ENCODE assay signal across 11 cellular contexts in the genomic region with DNA sequence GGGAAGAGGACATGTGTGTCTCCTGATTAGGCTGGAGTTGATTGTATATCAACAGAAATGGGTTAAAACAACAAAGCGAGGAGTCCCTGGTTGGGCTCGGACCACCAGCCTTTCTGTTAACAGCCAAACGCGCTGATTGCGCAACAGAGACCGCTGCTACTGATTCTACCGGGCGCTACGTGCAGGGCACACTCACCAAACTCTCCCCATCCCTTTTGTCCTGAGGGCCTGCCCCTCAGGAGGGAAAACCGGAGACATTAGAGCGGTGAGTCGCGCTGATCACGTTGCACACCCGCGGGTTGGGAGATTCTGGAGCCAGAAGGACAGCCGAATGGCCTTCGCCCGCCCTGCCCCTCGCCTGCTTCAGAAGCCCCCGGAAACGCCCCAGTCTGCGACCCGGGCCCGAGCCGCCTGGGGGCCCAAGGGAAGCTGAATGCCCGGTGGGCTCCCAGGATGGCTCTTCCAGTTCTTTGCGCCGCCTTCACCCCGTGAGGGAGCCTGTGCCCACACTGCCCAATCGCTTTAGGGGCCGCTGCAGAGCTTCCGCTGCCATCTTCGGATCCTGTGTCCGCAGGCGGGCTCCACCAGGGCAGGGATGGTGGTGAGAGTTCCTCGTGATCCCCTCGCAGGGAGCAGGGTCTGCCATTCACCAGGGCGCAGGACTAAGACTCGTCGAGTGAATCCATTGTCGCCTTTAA.
DNase-seq lines count a peak whose midpoint lies in the region; ATAC-seq and TF ChIP-seq lines count a peak whose summit lies in the region.
"Had no signal": no experiment of that assay in that cellular context is flagged by ENCODE, and none has a peak within 500 bp of the region (broad histone marks: within the 10 kb centered on the region; RNA-seq: fewer than 3 reads in every experiment).

No MANE protein-coding gene starts in this region.

- H3K27ac Mint-ChIP-seq in activated naive CD8-positive, alpha-beta T cell treated with anti-CD3 and anti-CD28 coated beads for 36 hours: no peak overlapping the region
- H3K27ac Mint-ChIP-seq in memory B cell: no peak overlapping the region
- no peak overlapping the region for H3K27ac Mint-ChIP-seq in type B pancreatic cell

- H3K27me3 ChIP-seq in left ventricle myocardium inferior (ENCODE audit: low read depth): peaks cover 94% of the 10 kb centered on the region

- intact Hi-C loops in left ventricle myocardium inferior (cut with micrococcal nuclease): no loop called here
- intact Hi-C loops in left cardiac atrium (cut with DNase I): no loop called here

- ATAC-seq in left cardiac atrium (no peak), memory B cell (ENCODE audit: low read depth) (no peak), GM19452 (IDR thresholded peaks at IDR 0.05; ENCODE audit: unreplicated experiment) (no peak), HG03175 (IDR thresholded peaks at IDR 0.05; ENCODE audit: unreplicated experiment) (no peak)

- peaks cover 44% of the 10 kb centered on the region for H3K27me3 Mint-ChIP-seq in activated naive CD8-positive, alpha-beta T cell treated with anti-CD3 and anti-CD28 coated beads for 36 hours
- H3K27me3 Mint-ChIP-seq in memory B cell (no peaks in the 10 kb centered on the region), type B pancreatic cell (peaks cover 64% of the 10 kb centered on the region)

- TF ChIP-seq CTCF in left ventricle myocardium inferior (IDR thresholded peaks at IDR 0.05; ENCODE audit: borderline replicate concordance): no peak
- TF ChIP-seq CTCF in type B pancreatic cell (conservative IDR thresholded peaks at IDR 0.05): no peak

- no peak overlapping the region for H3K27ac ChIP-seq in left ventricle myocardium inferior (replicated peaks)
- H3K27ac ChIP-seq: vagina had no signal

- peaks cover 4% of the 10 kb centered on the region for H3K9me3 Mint-ChIP-seq in activated naive CD8-positive, alpha-beta T cell treated with anti-CD3 and anti-CD28 coated beads for 36 hours
- peaks cover 2% of the 10 kb centered on the region for H3K9me3 Mint-ChIP-seq in memory B cell
- peaks cover 8% of the 10 kb centered on the region for H3K9me3 Mint-ChIP-seq in type B pancreatic cell

- H3K9me3 ChIP-seq in left ventricle myocardium inferior (replicated peaks): peaks cover 10% of the 10 kb centered on the region
- H3K9me3 ChIP-seq: vagina had no signal

- H3K4me1 Mint-ChIP-seq in activated naive CD8-positive, alpha-beta T cell treated with anti-CD3 and anti-CD28 coated beads for 36 hours: peaks cover 33% of the 10 kb centered on the region
- peaks cover 24% of the 10 kb centered on the region for H3K4me1 Mint-ChIP-seq in memory B cell
- no peaks in the 10 kb centered on the region for H3K4me1 Mint-ChIP-seq in type B pancreatic cell (ENCODE audit: unreplicated experiment)

- H3K36me3 ChIP-seq in left ventricle myocardium inferior: no peaks in the 10 kb centered on the region
- H3K36me3 ChIP-seq: vagina had no signal

- DNase-seq in left ventricle myocardium inferior (no peak), left cardiac atrium (no peak), memory B cell (ENCODE audit: low spot score in 2 of 2) (no peak), type B pancreatic cell (ENCODE audit: extremely low spot score, unreplicated experiment) (no peak), CD1c-positive myeloid dendritic cell (ENCODE audit: extremely low spot score) (no peak)
- no peak for DNase-seq in activated naive CD8-positive, alpha-beta T cell treated with anti-CD3 and anti-CD28 coated beads for 36 hours
- DNase-seq: NCI-H187, occipital lobe had no signal

- H3K4me3 ChIP-seq in left ventricle myocardium inferior: peak overlapping the region; percentile 52

- H3K4me1 ChIP-seq in left ventricle myocardium inferior: peaks cover 14% of the 10 kb centered on the region
- H3K4me1 ChIP-seq: vagina had no signal

- H3K36me3 Mint-ChIP-seq in activated naive CD8-positive, alpha-beta T cell treated with anti-CD3 and anti-CD28 coated beads for 36 hours: peaks cover 2% of the 10 kb centered on the region
- no peaks in the 10 kb centered on the region for H3K36me3 Mint-ChIP-seq in memory B cell
- H3K36me3 Mint-ChIP-seq in type B pancreatic cell: no peaks in the 10 kb centered on the region

- H3K4me3 Mint-ChIP-seq in activated naive CD8-positive, alpha-beta T cell treated with anti-CD3 and anti-CD28 coated beads for 36 hours: peak overlapping the region; percentile 89
- H3K4me3 Mint-ChIP-seq in memory B cell (peak overlapping the region; percentile 99), type B pancreatic cell (peak overlapping the region; percentile 80)
